Comparison of ENCODE assay signal across 7 cellular contexts in genomic region chr1:100351095-100351884, GRCh38.
A peak's percentile ranks its signal among the peaks of the same experiment; 100 is the strongest.
DNase-seq lines count a peak whose midpoint lies in the region; ATAC-seq, FAIRE-seq and TF ChIP-seq lines count a peak whose summit lies in the region.

No MANE protein-coding gene starts in this region.

- peak; percentile 72 for DNase-seq in GM18507 (ENCODE audit: extremely low spot score, insufficient read length, low read depth)
- peak; percentile 64 for DNase-seq in NCI-H2029 (lab: John Stamatoyannopoulos, UW)
- peak; percentile 83 for DNase-seq in T-helper 9 cell
- peak; percentile 92 for DNase-seq in astrocyte of the spinal cord (ENCODE audit: low read depth, low spot score)
- DNase-seq in hypothalamus (lab: John Stamatoyannopoulos, UW), result peak in 50 of 51 donors; percentile 16 to 89 (median 66)
- peak; percentile 76 for DNase-seq in retinal pigment epithelial cell (ENCODE audit: low read depth)

- FAIRE-seq in GM18507 (lab: Jason Lieb, UNC), result peak; percentile 95

- peak; percentile 53 for ATAC-seq in HG02973 (IDR thresholded peaks at IDR 0.05; ENCODE audit: unreplicated experiment)

- in situ Hi-C loops in astrocyte of the spinal cord (cut with HindIII; ENCODE audit: low sequenced_read_pairs), result no loop called here

- peak; percentile 30 for TF ChIP-seq CTCF in astrocyte of the spinal cord (IDR thresholded peaks at IDR 0.05; ENCODE audit: low read depth, low read length)
- peak; percentile 45 for TF ChIP-seq CTCF in retinal pigment epithelial cell (conservative IDR thresholded peaks at IDR 0.05; ENCODE audit: low read depth, low read length)

- H3K4me3 ChIP-seq in astrocyte of the spinal cord (ENCODE audit: low read depth, low read length), result peak overlapping the region; percentile 88
- H3K4me3 ChIP-seq in retinal pigment epithelial cell (ENCODE audit: low read length), result peak overlapping the region; percentile 91

Comparison
In these comparisons a context has a peak if more than half of its experiments do, and no peak if none do; other contexts are left out.
1. Peak in every context shown above with its lines: DNase-seq, ATAC-seq and H3K4me3 ChIP-seq.